Comparison of ENCODE assay signal across 19 cellular contexts in genomic region chr9:125486109-125486508, GRCh38.
DNase-seq lines count a peak whose midpoint lies in the region; ATAC-seq and TF ChIP-seq lines count a peak whose summit lies in the region.
"Had no signal": no experiment of that assay in that cellular context is flagged by ENCODE, and none has a peak within 500 bp of the region (broad histone marks: within the 10 kb centered on the region; RNA-seq: fewer than 3 reads in every experiment).

No MANE protein-coding gene starts in this region.

- in situ Hi-C loops in KBM-7 (cut with MboI; ENCODE audit: low pct_unique_long_range_greater_than_20kb, low sequenced_read_pairs), result no loop called here

- no peak for TF ChIP-seq EP300 in tibial nerve (IDR thresholded peaks at IDR 0.05)

- TF ChIP-seq CTCF in GM23338 (conservative IDR thresholded peaks at IDR 0.05; ENCODE audit: low read depth in 2 of 2) (peak in 1 of 2 experiments; percentile 33; a peak in 2 of 4 replicates), WERI-Rb-1 (IDR thresholded peaks at IDR 0.05; ENCODE audit: low read depth, low read length) (0 out of 2 replicates have a peak, but pooled peaks have one; percentile 9), psoas muscle (IDR thresholded peaks at IDR 0.05) (no peak), tibial nerve (IDR thresholded peaks at IDR 0.05) (no peak)

- H3K27me3 ChIP-seq in GM23338 (ENCODE audit: insufficient read depth) (no peaks in the 10 kb centered on the region), WERI-Rb-1 (ENCODE audit: insufficient read depth, low read depth, severe bottlenecking) (no peaks in the 10 kb centered on the region), right cardiac atrium (ENCODE audit: control insufficient read depth, insufficient read depth) (no peaks in the 10 kb centered on the region), psoas muscle (ENCODE audit: insufficient read depth in 3 of 3, low read length in 2 of 3) (no peaks in the 10 kb centered on the region), tibial nerve (no peaks in the 10 kb centered on the region)
- H3K27me3 ChIP-seq: brain microvascular endothelial cell had no signal

- H2AFZ ChIP-seq in GM23338, result no peak overlapping the region

- no peaks in the 10 kb centered on the region for H3K36me3 Mint-ChIP-seq in GM23338 (ENCODE audit: low read depth)

- no peaks in the 10 kb centered on the region for H3K36me3 ChIP-seq in GM23338 (ENCODE audit: insufficient read depth)
- peaks cover 6% of the 10 kb centered on the region; the same call in 1 of the 2 replicates for H3K36me3 ChIP-seq in WERI-Rb-1
- H3K36me3 ChIP-seq in psoas muscle (ENCODE audit: insufficient read depth in 1 of 2, low read depth in 1 of 2), result peaks cover 0 to 26% of the 10 kb centered on the region in 2 donors
- peaks cover 0 to 19% (median 0%) of the 10 kb centered on the region in 3 donors for H3K36me3 ChIP-seq in tibial nerve
- H3K36me3 ChIP-seq: brain microvascular endothelial cell had no signal

- H3K27me3 Mint-ChIP-seq in GM23338 (ENCODE audit: insufficient read depth, low read depth, poor library complexity), result no peaks in the 10 kb centered on the region
- H3K27me3 Mint-ChIP-seq: activated CD8-positive, alpha-beta T cell treated with anti-CD3 and anti-CD28 coated beads for 36 hours; activated naive CD4-positive, alpha-beta T cell treated with anti-CD3 and anti-CD28 coated beads, Interleukin-2, amount 50 U/mL, for 24 hours had no signal

- no peaks in the 10 kb centered on the region for H3K9me2 ChIP-seq in GM23338 (ENCODE audit: insufficient read depth)

- WGBS in right cardiac atrium, result 82% methylated on average over 3 of the region's 3 CpGs
- WGBS in psoas muscle, 3 donors, result 69 to 79% (median 75%) methylated on average over 3 of the region's 3 CpGs
- WGBS in tibial nerve, 2 donors, result 76 to 78% methylated on average over 3 of the region's 3 CpGs

- H3K27ac Mint-ChIP-seq in GM23338, result no peak overlapping the region
- H3K27ac Mint-ChIP-seq: activated CD8-positive, alpha-beta T cell treated with anti-CD3 and anti-CD28 coated beads for 36 hours; CD14-positive monocyte had no signal

- no peaks in the 10 kb centered on the region for H3K79me2 ChIP-seq in GM23338 (replicated peaks; ENCODE audit: insufficient read depth)

- H3K4me1 ChIP-seq in GM23338 (ENCODE audit: insufficient read depth) (no peaks in the 10 kb centered on the region), right cardiac atrium (ENCODE audit: control insufficient read depth, insufficient read depth, low read length) (no peaks in the 10 kb centered on the region), psoas muscle (peaks cover 5% of the 10 kb centered on the region), tibial nerve (peaks cover 0 to 19% (median 0%) of the 10 kb centered on the region in 4 donors)

- ATAC-seq in GM23338, result peak; percentile 83
- peak in 1 of 2 donors; percentile 33 for ATAC-seq in right cardiac atrium
- peak in 3 of 4 donors; percentile 33 to 61 (median 58) for ATAC-seq in psoas muscle
- ATAC-seq in HG02884 (IDR thresholded peaks at IDR 0.05; ENCODE audit: unreplicated experiment), result no peak
- ATAC-seq: activated CD8-positive, alpha-beta T cell treated with anti-CD3 and anti-CD28 coated beads for 36 hours; activated T-cell treated with anti-CD3 and anti-CD28 coated beads, Interleukin-2, amount 50 U/mL, for 4 hours had no signal

- DNase-seq in GM23338 (ENCODE audit: low spot score), result no peak
- DNase-seq in WERI-Rb-1, result no peak
- no peak for DNase-seq in right cardiac atrium
- DNase-seq in psoas muscle, result no peak
- no peak for DNase-seq in hepatic stellate cell (ENCODE audit: low spot score)
- no peak for DNase-seq in tibial nerve (ENCODE audit: low spot score in 2 of 2)
- no peak for DNase-seq in KBM-7
- DNase-seq: activated CD8-positive, alpha-beta T cell treated with anti-CD3 and anti-CD28 coated beads for 36 hours; activated T-cell treated with anti-CD3 and anti-CD28 coated beads, Interleukin-2, amount 50 U/mL, for 4 hours; brain microvascular endothelial cell; dermis blood vessel endothelial cell; NCI-H187 treated with DMSO at 0.1 percent for 48 hours; NCI-H510A treated with DMSO at 0.1 percent for 48 hours had no signal

- H3F3A ChIP-seq in GM23338 (replicated peaks; ENCODE audit: low read depth), result no peaks in the 10 kb centered on the region

- peaks cover 27% of the 10 kb centered on the region for H3K4me1 Mint-ChIP-seq in GM23338
- H3K4me1 Mint-ChIP-seq: activated naive CD4-positive, alpha-beta T cell treated with anti-CD3 and anti-CD28 coated beads, Interleukin-2, amount 50 U/mL, for 24 hours; CD14-positive monocyte had no signal

- no peak overlapping the region for H3K27ac ChIP-seq in GM23338 (ENCODE audit: low read depth)
- no peak overlapping the region for H3K27ac ChIP-seq in WERI-Rb-1
- peak overlapping the region; percentile 22 for H3K27ac ChIP-seq in right cardiac atrium (ENCODE audit: low read length)
- no peak overlapping the region for H3K27ac ChIP-seq in psoas muscle
- H3K27ac ChIP-seq in tibial nerve, result peak overlapping the region in 2 of 4 donors; percentile 8 to 59
- H3K27ac ChIP-seq: brain microvascular endothelial cell, epithelial cell of prostate had no signal

- H4K20me1 ChIP-seq in GM23338 (replicated peaks; ENCODE audit: insufficient read depth), result no peaks in the 10 kb centered on the region; the same call in 1 of the 2 replicates

- no peak overlapping the region for H3K4me3 Mint-ChIP-seq in GM23338
- H3K4me3 Mint-ChIP-seq: activated CD8-positive, alpha-beta T cell treated with anti-CD3 and anti-CD28 coated beads for 36 hours; activated naive CD4-positive, alpha-beta T cell treated with anti-CD3 and anti-CD28 coated beads, Interleukin-2, amount 50 U/mL, for 24 hours; activated T-cell treated with anti-CD3 and anti-CD28 coated beads, Interleukin-2, amount 50 U/mL, for 4 hours; CD14-positive monocyte; nephron had no signal

- H3K9me3 Mint-ChIP-seq in GM23338, result no peaks in the 10 kb centered on the region
- H3K9me3 Mint-ChIP-seq: activated CD8-positive, alpha-beta T cell treated with anti-CD3 and anti-CD28 coated beads for 36 hours; activated naive CD4-positive, alpha-beta T cell treated with anti-CD3 and anti-CD28 coated beads, Interleukin-2, amount 50 U/mL, for 24 hours; activated T-cell treated with anti-CD3 and anti-CD28 coated beads, Interleukin-2, amount 50 U/mL, for 4 hours; CD14-positive monocyte; nephron had no signal

- no peak overlapping the region for H3K4me3 ChIP-seq in GM23338
- H3K4me3 ChIP-seq in WERI-Rb-1 (ENCODE audit: low read depth, low read length), result no peak overlapping the region
- H3K4me3 ChIP-seq in right cardiac atrium (ENCODE audit: low read length), result no peak overlapping the region
- H3K4me3 ChIP-seq in psoas muscle, result no peak overlapping the region
- H3K4me3 ChIP-seq in tibial nerve, result no peak overlapping the region
- H3K4me3 ChIP-seq: lung had no signal

- H3K9me3 ChIP-seq in WERI-Rb-1 (ENCODE audit: severe bottlenecking) (no peaks in the 10 kb centered on the region), right cardiac atrium (ENCODE audit: control insufficient read depth, low read length) (no peaks in the 10 kb centered on the region), psoas muscle (no peaks in the 10 kb centered on the region), tibial nerve (no peaks in the 10 kb centered on the region)

- intact Hi-C loops in right cardiac atrium (cut with DNase I) (loop anchor here in 1 of 4 donors (10.0 kb wide), 1 partner anchor 59 kb away; no protein-coding TSS in a partner anchor), psoas muscle (cut with DNase I) (no loop called here)

- H3K4me2 ChIP-seq in GM23338, result no peak overlapping the region

- no peak for TF ChIP-seq POLR2A in tibial nerve (IDR thresholded peaks at IDR 0.05)

TF ChIP-seq in GM23338, 12 proteins besides CTCF, POLR2A, EP300 and RAD21:
- TF ChIP-seq ZNF331 (CRISPR knock-in tag; IDR thresholded peaks at IDR 0.05; ENCODE audit: low read depth) (no peak), STAT1 (IDR thresholded peaks at IDR 0.05; ENCODE audit: unreplicated experiment) (no peak), POLR2AphosphoS5 (IDR thresholded peaks at IDR 0.05; ENCODE audit: low read depth) (no peak), NANOG (IDR thresholded peaks at IDR 0.05; ENCODE audit: borderline replicate concordance) (no peak), ETS1 (IDR thresholded peaks at IDR 0.05) (no peak)
